ENCODE assay signal across 21 cellular contexts in the genomic region with DNA sequence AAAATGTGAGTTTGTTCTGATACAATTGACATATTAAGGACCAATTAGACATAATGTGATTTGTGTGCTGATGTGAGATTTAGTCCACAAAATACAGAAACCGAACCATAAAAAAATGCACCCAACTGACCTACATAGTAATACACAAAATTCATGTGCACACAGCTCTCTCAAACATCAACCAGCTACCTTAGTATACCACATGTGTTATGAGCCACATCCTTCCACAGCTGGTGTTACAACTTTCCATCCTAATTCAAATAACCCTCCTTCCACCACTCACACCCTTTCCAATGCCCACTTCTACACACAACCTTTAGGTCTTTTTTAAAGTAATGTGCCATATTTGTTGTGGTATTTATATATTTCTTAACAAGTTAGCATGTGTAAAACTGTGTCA. TPM values are rescaled to one million over a fixed set of nuclear protein-coding genes. Genes with fewer than 3 reads are reported as not detected.
DNase-seq lines count a peak whose midpoint lies in the region; ATAC-seq and TF ChIP-seq lines count a peak whose summit lies in the region.
"Had no signal": no experiment of that assay in that cellular context is flagged by ENCODE, and none has a peak within 500 bp of the region (broad histone marks: within the 10 kb centered on the region; RNA-seq: fewer than 3 reads in every experiment).

No MANE protein-coding gene starts in this region.

- H4K20me1 ChIP-seq in osteoblast (ENCODE audit: insufficient read depth, low read length) = no peaks in the 10 kb centered on the region

- H2AFZ ChIP-seq in osteoblast (ENCODE audit: low read length) = no peak overlapping the region

- H3K36me3 Mint-ChIP-seq in activated CD8-positive, alpha-beta T cell treated with anti-CD3 and anti-CD28 coated beads for 36 hours (ENCODE audit: low read depth) = no peaks in the 10 kb centered on the region
- peaks cover 3% of the 10 kb centered on the region for H3K36me3 Mint-ChIP-seq in activated CD8-positive, alpha-beta T cell treated with anti-CD3 and anti-CD28 coated beads, Interleukin-2, amount 10 ng/mL, durations not matched to agents 7 days and 5 days (ENCODE audit: low read depth)
- H3K36me3 Mint-ChIP-seq in immature natural killer cell = peaks cover 0 to 4% (median 0%) of the 10 kb centered on the region in 3 donors
- no peaks in the 10 kb centered on the region for H3K36me3 Mint-ChIP-seq in stimulated activated effector memory CD8-positive, alpha-beta T cell treated with anti-CD3 and anti-CD28 coated beads, Interleukin-12 subunit alpha, Interleukin-12 subunit beta, amount 100 ng/mL, for 72 hours
- H3K36me3 Mint-ChIP-seq: CD4-positive, alpha-beta memory T cell had no signal

- H3K4me2 ChIP-seq in osteoblast (ENCODE audit: insufficient read depth, low read length) = no peak overlapping the region

- no peak overlapping the region for H3K27ac ChIP-seq in left lung
- no peak overlapping the region for H3K27ac ChIP-seq in osteoblast (ENCODE audit: low read depth, low read length)

- DNase-seq in activated CD8-positive, alpha-beta T cell treated with anti-CD3 and anti-CD28 coated beads for 36 hours = no peak
- DNase-seq in activated CD8-positive, alpha-beta T cell treated with anti-CD3 and anti-CD28 coated beads, Interleukin-2, amount 10 ng/mL, durations not matched to agents 7 days and 5 days = peak; percentile 32
- DNase-seq in immature natural killer cell (peak in 2 of 3 donors; percentile 7 to 37), left lung (no peak), osteoblast (ENCODE audit: insufficient read length, low spot score, missing footprints) (no peak)
- no peak for DNase-seq in stimulated activated effector memory CD8-positive, alpha-beta T cell treated with anti-CD3 and anti-CD28 coated beads, Interleukin-12 subunit alpha, Interleukin-12 subunit beta, amount 100 ng/mL, for 72 hours (ENCODE audit: low spot score in 2 of 2)
- DNase-seq: C1 segment of cervical spinal cord; Calu3; CD4-positive, alpha-beta memory T cell; COR-L47; DMS53; DMS79 treated with DMSO at 0.1 percent for 48 hours; GF-D8; GOT3; HFFc6 had no signal

- no peak for TF ChIP-seq CTCF in activated CD8-positive, alpha-beta T cell treated with anti-CD3 and anti-CD28 coated beads for 36 hours (IDR thresholded peaks at IDR 0.05)
- TF ChIP-seq CTCF in left lung (IDR thresholded peaks at IDR 0.05) = no peak
- TF ChIP-seq CTCF in osteoblast (IDR thresholded peaks at IDR 0.05; ENCODE audit: extremely low read depth, low read depth, low read length) = no peak

- POLR2A ChIA-PET in activated CD8-positive, alpha-beta T cell treated with anti-CD3 and anti-CD28 coated beads for 36 hours (lab: Charles Lee) = no interaction called here
- POLR2A ChIA-PET in activated CD8-positive, alpha-beta T cell treated with anti-CD3 and anti-CD28 coated beads, Interleukin-2, amount 10 ng/mL, durations not matched to agents 7 days and 5 days (lab: Charles Lee) = no interaction called here

- intact Hi-C loops in activated CD8-positive, alpha-beta T cell treated with anti-CD3 and anti-CD28 coated beads for 36 hours (cut with micrococcal nuclease) = no loop called here
- intact Hi-C loops in left lung (cut with DNase I) = no loop called here

- H3K27me3 ChIP-seq in left lung = no peaks in the 10 kb centered on the region
- H3K27me3 ChIP-seq in osteoblast (ENCODE audit: insufficient read depth, low read length) = no peaks in the 10 kb centered on the region

- peaks cover 14% of the 10 kb centered on the region for H3K4me1 Mint-ChIP-seq in activated CD8-positive, alpha-beta T cell treated with anti-CD3 and anti-CD28 coated beads for 36 hours (ENCODE audit: low read depth)
- H3K4me1 Mint-ChIP-seq in activated CD8-positive, alpha-beta T cell treated with anti-CD3 and anti-CD28 coated beads, Interleukin-2, amount 10 ng/mL, durations not matched to agents 7 days and 5 days (ENCODE audit: low read depth) = peaks cover 35% of the 10 kb centered on the region
- peaks cover 15 to 27% of the 10 kb centered on the region in 2 donors for H3K4me1 Mint-ChIP-seq in immature natural killer cell
- H3K4me1 Mint-ChIP-seq in stimulated activated effector memory CD8-positive, alpha-beta T cell treated with anti-CD3 and anti-CD28 coated beads, Interleukin-12 subunit alpha, Interleukin-12 subunit beta, amount 100 ng/mL, for 72 hours = peaks cover 5% of the 10 kb centered on the region

- H3K4me3 Mint-ChIP-seq in activated CD8-positive, alpha-beta T cell treated with anti-CD3 and anti-CD28 coated beads for 36 hours = no peak overlapping the region
- H3K4me3 Mint-ChIP-seq in activated CD8-positive, alpha-beta T cell treated with anti-CD3 and anti-CD28 coated beads, Interleukin-2, amount 10 ng/mL, durations not matched to agents 7 days and 5 days = no peak overlapping the region
- H3K4me3 Mint-ChIP-seq in immature natural killer cell = peak overlapping the region in 2 of 5 donors; percentile 1 to 43
- H3K4me3 Mint-ChIP-seq in stimulated activated effector memory CD8-positive, alpha-beta T cell treated with anti-CD3 and anti-CD28 coated beads, Interleukin-12 subunit alpha, Interleukin-12 subunit beta, amount 100 ng/mL, for 72 hours = no peak overlapping the region
- H3K4me3 Mint-ChIP-seq: CD4-positive, alpha-beta memory T cell; HFFc6 had no signal

- peaks cover 3% of the 10 kb centered on the region for H3K9me3 Mint-ChIP-seq in activated CD8-positive, alpha-beta T cell treated with anti-CD3 and anti-CD28 coated beads for 36 hours
- H3K9me3 Mint-ChIP-seq in activated CD8-positive, alpha-beta T cell treated with anti-CD3 and anti-CD28 coated beads, Interleukin-2, amount 10 ng/mL, durations not matched to agents 7 days and 5 days (ENCODE audit: insufficient read depth) = peaks cover 8% of the 10 kb centered on the region
- peaks cover 0 to 2% (median 0%) of the 10 kb centered on the region in 6 donors for H3K9me3 Mint-ChIP-seq in immature natural killer cell
- no peaks in the 10 kb centered on the region for H3K9me3 Mint-ChIP-seq in stimulated activated effector memory CD8-positive, alpha-beta T cell treated with anti-CD3 and anti-CD28 coated beads, Interleukin-12 subunit alpha, Interleukin-12 subunit beta, amount 100 ng/mL, for 72 hours
- H3K9me3 Mint-ChIP-seq: HFFc6 had no signal

- no peaks in the 10 kb centered on the region for H3K36me3 ChIP-seq in left lung
- H3K36me3 ChIP-seq in osteoblast (ENCODE audit: insufficient read depth, low read length) = no peaks in the 10 kb centered on the region
- H3K36me3 ChIP-seq: HAP-1 had no signal

- ATAC-seq in activated CD8-positive, alpha-beta T cell treated with anti-CD3 and anti-CD28 coated beads for 36 hours = peak; percentile 37
- ATAC-seq in activated CD8-positive, alpha-beta T cell treated with anti-CD3 and anti-CD28 coated beads, Interleukin-2, amount 10 ng/mL, durations not matched to agents 7 days and 5 days = no peak
- ATAC-seq in stimulated activated effector memory CD8-positive, alpha-beta T cell treated with anti-CD3 and anti-CD28 coated beads, Interleukin-12 subunit alpha, Interleukin-12 subunit beta, amount 100 ng/mL, for 72 hours = peak; percentile 67
- ATAC-seq in left lung = no peak

- H3K27ac Mint-ChIP-seq in activated CD8-positive, alpha-beta T cell treated with anti-CD3 and anti-CD28 coated beads for 36 hours = no peak overlapping the region
- no peak overlapping the region for H3K27ac Mint-ChIP-seq in activated CD8-positive, alpha-beta T cell treated with anti-CD3 and anti-CD28 coated beads, Interleukin-2, amount 10 ng/mL, durations not matched to agents 7 days and 5 days
- H3K27ac Mint-ChIP-seq in immature natural killer cell = peak overlapping the region in 1 of 6 donors; percentile 8
- no peak overlapping the region for H3K27ac Mint-ChIP-seq in stimulated activated effector memory CD8-positive, alpha-beta T cell treated with anti-CD3 and anti-CD28 coated beads, Interleukin-12 subunit alpha, Interleukin-12 subunit beta, amount 100 ng/mL, for 72 hours
- H3K27ac Mint-ChIP-seq: CD4-positive, alpha-beta memory T cell; HFFc6 had no signal

- H3K9me3 ChIP-seq in left lung (no peaks in the 10 kb centered on the region), osteoblast (ENCODE audit: low read depth, low read length) (no peaks in the 10 kb centered on the region)
- H3K9me3 ChIP-seq: HAP-1 had no signal

- H3K79me2 ChIP-seq in osteoblast (ENCODE audit: insufficient read depth, low read length) = no peaks in the 10 kb centered on the region

- CTCF ChIA-PET in activated CD8-positive, alpha-beta T cell treated with anti-CD3 and anti-CD28 coated beads for 36 hours (lab: Charles Lee) = interaction anchor here (0.7 to 3.8 kb wide), 3 partner anchors 16 to 399 kb away, joined by 3 to 21 read pairs (median 20); no protein-coding TSS in a partner anchor
- CTCF ChIA-PET in activated CD8-positive, alpha-beta T cell treated with anti-CD3 and anti-CD28 coated beads, Interleukin-2, amount 10 ng/mL, durations not matched to agents 7 days and 5 days (lab: Charles Lee) = interaction anchor here (1.2 to 4.5 kb wide), 5 partner anchors 16 to 404 kb away, joined by 3 to 21 read pairs (median 4); no protein-coding TSS in a partner anchor

- H3K27me3 Mint-ChIP-seq in activated CD8-positive, alpha-beta T cell treated with anti-CD3 and anti-CD28 coated beads for 36 hours = peaks cover 16% of the 10 kb centered on the region
- H3K27me3 Mint-ChIP-seq in activated CD8-positive, alpha-beta T cell treated with anti-CD3 and anti-CD28 coated beads, Interleukin-2, amount 10 ng/mL, durations not matched to agents 7 days and 5 days (ENCODE audit: low read depth) = peaks cover 32% of the 10 kb centered on the region
- H3K27me3 Mint-ChIP-seq in immature natural killer cell (ENCODE audit: low read depth in 3 of 3) = peaks cover 2 to 4% (median 4%) of the 10 kb centered on the region in 3 donors

- H3K4me3 ChIP-seq in left lung (no peak overlapping the region), osteoblast (ENCODE audit: insufficient read depth, low read length) (no peak overlapping the region)
- H3K4me3 ChIP-seq: HAP-1 had no signal

- H3K4me1 ChIP-seq in left lung (peaks cover 0 to 4% of the 10 kb centered on the region in 2 donors), osteoblast (ENCODE audit: insufficient read depth, low read length) (no peaks in the 10 kb centered on the region)
- H3K4me1 ChIP-seq: HAP-1 had no signal

RNA-seq across cellular contexts. Expression of a gene that starts 31.7 kb away (rescaled TPM):
- total RNA-seq in activated CD8-positive, alpha-beta T cell treated with anti-CD3 and anti-CD28 coated beads for 36 hours = not detected
- not detected for total RNA-seq in activated CD8-positive, alpha-beta T cell treated with anti-CD3 and anti-CD28 coated beads, Interleukin-2, amount 10 ng/mL, durations not matched to agents 7 days and 5 days
- polyA plus RNA-seq in immature natural killer cell = not detected
- total RNA-seq in left lung (not detected), osteoblast (not detected in 2 replicates)
- total RNA-seq: A172; A673; Calu3; CD4-positive, alpha-beta memory T cell; Daoy; G401; HFFc6 had no signal
- polyA plus RNA-seq: BJ; CD4-positive, alpha-beta memory T cell had no signal

Comparison
In these comparisons a context has a peak if more than half of its experiments do, and no peak if none do; other contexts are left out.
1. ATAC-seq: peak in activated CD8-positive, alpha-beta T cell treated with anti-CD3 and anti-CD28 coated beads for 36 hours (single experiment) and stimulated activated effector memory CD8-positive, alpha-beta T cell treated with anti-CD3 and anti-CD28 coated beads, Interleukin-12 subunit alpha, Interleukin-12 subunit beta, amount 100 ng/mL, for 72 hours (single experiment); none in activated CD8-positive, alpha-beta T cell treated with anti-CD3 and anti-CD28 coated beads, Interleukin-2, amount 10 ng/mL, durations not matched to agents 7 days and 5 days (single experiment) and left lung (single experiment).
2. DNase-seq: peak in activated CD8-positive, alpha-beta T cell treated with anti-CD3 and anti-CD28 coated beads, Interleukin-2, amount 10 ng/mL, durations not matched to agents 7 days and 5 days (single experiment) and immature natural killer cell (2 of 3); none in activated CD8-positive, alpha-beta T cell treated with anti-CD3 and anti-CD28 coated beads for 36 hours (single experiment), stimulated activated effector memory CD8-positive, alpha-beta T cell treated with anti-CD3 and anti-CD28 coated beads, Interleukin-12 subunit alpha, Interleukin-12 subunit beta, amount 100 ng/mL, for 72 hours (0 of 2), left lung (0 of 2) and osteoblast (single experiment).